Comparison of ENCODE assay signal across 1 cellular context in the genomic region with DNA sequence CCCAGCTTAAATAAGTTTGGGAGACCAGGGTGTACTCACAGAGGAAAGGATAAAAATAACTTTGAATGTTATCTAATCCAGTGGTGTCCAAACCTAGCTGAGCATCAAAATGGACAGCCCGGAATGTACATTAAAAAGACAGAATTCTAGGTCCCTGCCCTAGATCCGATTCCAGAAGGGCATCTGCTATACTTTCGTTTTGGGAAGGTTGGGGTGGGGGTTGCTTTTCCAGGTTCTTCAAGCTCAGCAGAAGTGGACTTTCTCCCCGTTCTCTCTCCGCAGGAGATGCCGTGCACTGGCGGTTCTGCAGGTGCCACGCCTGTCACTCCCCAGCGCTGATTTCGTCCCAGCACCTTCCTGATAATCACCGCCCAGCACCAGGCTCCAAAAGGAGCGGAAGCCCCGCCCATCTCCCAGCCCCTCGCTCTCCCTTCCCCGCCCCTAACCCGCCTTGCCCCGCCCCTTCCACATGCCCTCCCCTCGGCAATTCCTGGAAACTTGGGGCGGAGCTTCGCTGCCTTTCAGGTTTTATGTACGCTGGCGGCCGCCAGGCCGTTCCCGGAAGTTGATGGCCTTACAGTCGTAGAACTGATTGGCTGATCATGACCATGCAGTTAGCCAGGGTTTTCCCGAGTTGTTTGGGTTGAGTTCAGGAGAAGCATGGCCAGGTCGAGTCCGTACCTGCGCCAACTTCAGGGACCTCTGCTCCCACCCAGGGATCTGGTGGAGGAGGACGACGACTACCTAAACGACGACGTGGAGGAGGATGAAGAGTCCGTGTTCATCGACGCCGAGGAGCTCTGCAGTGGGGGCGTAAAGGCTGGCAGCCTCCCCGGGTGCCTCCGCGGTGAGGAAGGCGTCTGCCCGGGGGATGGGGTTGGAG.
A peak's percentile ranks its signal among the peaks of the same experiment; 100 is the strongest.
TF ChIP-seq lines count a peak whose summit lies in the region.

A gene (plus strand): TSS at position 550 of the 883 bp plus-strand sequence. CDS start 111 bp downstream, at position 661.

TF ChIP-seq in HepG2, 621 proteins besides CTCF, POLR2A, EP300 and RAD21 (continued from another document and continues in another):
- TF ChIP-seq, protein P1, sequence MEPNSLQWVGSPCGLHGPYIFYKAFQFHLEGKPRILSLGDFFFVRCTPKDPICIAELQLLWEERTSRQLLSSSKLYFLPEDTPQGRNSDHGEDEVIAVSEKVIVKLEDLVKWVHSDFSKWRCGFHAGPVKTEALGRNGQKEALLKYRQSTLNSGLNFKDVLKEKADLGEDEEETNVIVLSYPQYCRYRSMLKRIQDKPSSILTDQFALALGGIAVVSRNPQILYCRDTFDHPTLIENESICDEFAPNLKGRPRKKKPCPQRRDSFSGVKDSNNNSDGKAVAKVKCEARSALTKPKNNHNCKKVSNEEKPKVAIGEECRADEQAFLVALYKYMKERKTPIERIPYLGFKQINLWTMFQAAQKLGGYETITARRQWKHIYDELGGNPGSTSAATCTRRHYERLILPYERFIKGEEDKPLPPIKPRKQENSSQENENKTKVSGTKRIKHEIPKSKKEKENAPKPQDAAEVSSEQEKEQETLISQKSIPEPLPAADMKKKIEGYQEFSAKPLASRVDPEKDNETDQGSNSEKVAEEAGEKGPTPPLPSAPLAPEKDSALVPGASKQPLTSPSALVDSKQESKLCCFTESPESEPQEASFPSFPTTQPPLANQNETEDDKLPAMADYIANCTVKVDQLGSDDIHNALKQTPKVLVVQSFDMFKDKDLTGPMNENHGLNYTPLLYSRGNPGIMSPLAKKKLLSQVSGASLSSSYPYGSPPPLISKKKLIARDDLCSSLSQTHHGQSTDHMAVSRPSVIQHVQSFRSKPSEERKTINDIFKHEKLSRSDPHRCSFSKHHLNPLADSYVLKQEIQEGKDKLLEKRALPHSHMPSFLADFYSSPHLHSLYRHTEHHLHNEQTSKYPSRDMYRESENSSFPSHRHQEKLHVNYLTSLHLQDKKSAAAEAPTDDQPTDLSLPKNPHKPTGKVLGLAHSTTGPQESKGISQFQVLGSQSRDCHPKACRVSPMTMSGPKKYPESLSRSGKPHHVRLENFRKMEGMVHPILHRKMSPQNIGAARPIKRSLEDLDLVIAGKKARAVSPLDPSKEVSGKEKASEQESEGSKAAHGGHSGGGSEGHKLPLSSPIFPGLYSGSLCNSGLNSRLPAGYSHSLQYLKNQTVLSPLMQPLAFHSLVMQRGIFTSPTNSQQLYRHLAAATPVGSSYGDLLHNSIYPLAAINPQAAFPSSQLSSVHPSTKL (CRISPR knock-in tag; IDR thresholded peaks at IDR 0.05), result peak; percentile 51
- TF ChIP-seq SAFB2 (CRISPR knock-in tag; IDR thresholded peaks at IDR 0.05; ENCODE audit: borderline replicate concordance, low read depth) (no peak), RFX3 (CRISPR knock-in tag; IDR thresholded peaks at IDR 0.05) (no peak), NCOA1 (CRISPR knock-in tag; IDR thresholded peaks at IDR 0.05) (peak; percentile 51; the same call in 1 of the 2 replicates), STAT5B (CRISPR knock-in tag; IDR thresholded peaks at IDR 0.05) (no peak), ZNF256 (CRISPR knock-in tag; conservative IDR thresholded peaks at IDR 0.05) (0 out of 2 replicates have a peak, but pooled peaks have one; percentile 38), ZBTB20 (CRISPR knock-in tag; IDR thresholded peaks at IDR 0.05; ENCODE audit: borderline replicate concordance, low read depth) (no peak), EZH2 (conservative IDR thresholded peaks at IDR 0.05; ENCODE audit: low read depth, low read length) (no peak), JDP2 (CRISPR knock-in tag; IDR thresholded peaks at IDR 0.05; ENCODE audit: borderline replicate concordance) (no peak), ZSCAN31 (CRISPR knock-in tag; IDR thresholded peaks at IDR 0.05; ENCODE audit: low read depth) (no peak), KLF6 (CRISPR knock-in tag; IDR thresholded peaks at IDR 0.05) (peak; percentile 65; the same call in 1 of the 2 replicates), ZNF788 (CRISPR knock-in tag; IDR thresholded peaks at IDR 0.05; ENCODE audit: borderline replicate concordance) (peak; percentile 74; the same call in 1 of the 2 replicates), ZNF773 (CRISPR knock-in tag; IDR thresholded peaks at IDR 0.05; ENCODE audit: borderline replicate concordance) (no peak), ZNF337 (CRISPR knock-in tag; IDR thresholded peaks at IDR 0.05; ENCODE audit: borderline replicate concordance, low read depth) (no peak), FOXJ3 (CRISPR knock-in tag; IDR thresholded peaks at IDR 0.05; ENCODE audit: borderline replicate concordance) (no peak), MATR3 (CRISPR knock-in tag; IDR thresholded peaks at IDR 0.05) (no peak), ZNF652 (CRISPR knock-in tag; IDR thresholded peaks at IDR 0.05; ENCODE audit: borderline replicate concordance, low read depth) (no peak), ZNF598 (CRISPR knock-in tag; IDR thresholded peaks at IDR 0.05; ENCODE audit: borderline replicate concordance) (peak; percentile 69; the same call in 1 of the 2 replicates), ZSCAN9 (CRISPR knock-in tag; IDR thresholded peaks at IDR 0.05; ENCODE audit: borderline replicate concordance) (0 out of 2 replicates have a peak, but pooled peaks have one; percentile 61), TCF12 (IDR thresholded peaks at IDR 0.05) (no peak), TCF12 (CRISPR knock-in tag; IDR thresholded peaks at IDR 0.05) (no peak), SSRP1 (CRISPR knock-in tag; IDR thresholded peaks at IDR 0.05) (no peak), ZNF607 (CRISPR knock-in tag; IDR thresholded peaks at IDR 0.05; ENCODE audit: borderline replicate concordance) (no peak), ZNF605 (CRISPR knock-in tag; IDR thresholded peaks at IDR 0.05) (peak; percentile 77), SETDB1 (CRISPR knock-in tag; IDR thresholded peaks at IDR 0.05; ENCODE audit: borderline replicate concordance) (no peak), ZBTB7A (CRISPR knock-in tag; IDR thresholded peaks at IDR 0.05) (peak; percentile 26; the same call in 1 of the 2 replicates), NFIC (IDR thresholded peaks at IDR 0.05; ENCODE audit: low read length) (no peak), ZFP36L2 (CRISPR knock-in tag; IDR thresholded peaks at IDR 0.05) (no peak), TBP (CRISPR knock-in tag; IDR thresholded peaks at IDR 0.05) (no peak), ZBTB8A (CRISPR knock-in tag; IDR thresholded peaks at IDR 0.05; ENCODE audit: borderline replicate concordance, low read depth) (no peak), THYN1 (CRISPR knock-in tag; IDR thresholded peaks at IDR 0.05; ENCODE audit: borderline replicate concordance, low read depth) (no peak), AGO1 (IDR thresholded peaks at IDR 0.05; ENCODE audit: low read depth, low read length, poor library complexity, severe bottlenecking) (no peak)
- TF ChIP-seq, protein P2, sequence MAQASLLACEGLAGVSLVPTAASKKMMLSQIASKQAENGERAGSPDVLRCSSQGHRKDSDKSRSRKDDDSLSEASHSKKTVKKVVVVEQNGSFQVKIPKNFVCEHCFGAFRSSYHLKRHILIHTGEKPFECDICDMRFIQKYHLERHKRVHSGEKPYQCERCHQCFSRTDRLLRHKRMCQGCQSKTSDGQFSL (CRISPR knock-in tag; IDR thresholded peaks at IDR 0.05), result no peak
- TF ChIP-seq, protein P3, sequence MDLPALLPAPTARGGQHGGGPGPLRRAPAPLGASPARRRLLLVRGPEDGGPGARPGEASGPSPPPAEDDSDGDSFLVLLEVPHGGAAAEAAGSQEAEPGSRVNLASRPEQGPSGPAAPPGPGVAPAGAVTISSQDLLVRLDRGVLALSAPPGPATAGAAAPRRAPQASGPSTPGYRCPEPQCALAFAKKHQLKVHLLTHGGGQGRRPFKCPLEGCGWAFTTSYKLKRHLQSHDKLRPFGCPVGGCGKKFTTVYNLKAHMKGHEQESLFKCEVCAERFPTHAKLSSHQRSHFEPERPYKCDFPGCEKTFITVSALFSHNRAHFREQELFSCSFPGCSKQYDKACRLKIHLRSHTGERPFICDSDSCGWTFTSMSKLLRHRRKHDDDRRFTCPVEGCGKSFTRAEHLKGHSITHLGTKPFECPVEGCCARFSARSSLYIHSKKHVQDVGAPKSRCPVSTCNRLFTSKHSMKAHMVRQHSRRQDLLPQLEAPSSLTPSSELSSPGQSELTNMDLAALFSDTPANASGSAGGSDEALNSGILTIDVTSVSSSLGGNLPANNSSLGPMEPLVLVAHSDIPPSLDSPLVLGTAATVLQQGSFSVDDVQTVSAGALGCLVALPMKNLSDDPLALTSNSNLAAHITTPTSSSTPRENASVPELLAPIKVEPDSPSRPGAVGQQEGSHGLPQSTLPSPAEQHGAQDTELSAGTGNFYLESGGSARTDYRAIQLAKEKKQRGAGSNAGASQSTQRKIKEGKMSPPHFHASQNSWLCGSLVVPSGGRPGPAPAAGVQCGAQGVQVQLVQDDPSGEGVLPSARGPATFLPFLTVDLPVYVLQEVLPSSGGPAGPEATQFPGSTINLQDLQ (CRISPR knock-in tag; IDR thresholded peaks at IDR 0.05), result no peak
- TF ChIP-seq, protein P4, sequence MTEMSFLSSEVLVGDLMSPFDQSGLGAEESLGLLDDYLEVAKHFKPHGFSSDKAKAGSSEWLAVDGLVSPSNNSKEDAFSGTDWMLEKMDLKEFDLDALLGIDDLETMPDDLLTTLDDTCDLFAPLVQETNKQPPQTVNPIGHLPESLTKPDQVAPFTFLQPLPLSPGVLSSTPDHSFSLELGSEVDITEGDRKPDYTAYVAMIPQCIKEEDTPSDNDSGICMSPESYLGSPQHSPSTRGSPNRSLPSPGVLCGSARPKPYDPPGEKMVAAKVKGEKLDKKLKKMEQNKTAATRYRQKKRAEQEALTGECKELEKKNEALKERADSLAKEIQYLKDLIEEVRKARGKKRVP (CRISPR knock-in tag; IDR thresholded peaks at IDR 0.05), result 0 out of 4 replicates have a peak, but pooled peaks of 1 of the 2 experiments have one; percentile 20
- TF ChIP-seq, protein P5, sequence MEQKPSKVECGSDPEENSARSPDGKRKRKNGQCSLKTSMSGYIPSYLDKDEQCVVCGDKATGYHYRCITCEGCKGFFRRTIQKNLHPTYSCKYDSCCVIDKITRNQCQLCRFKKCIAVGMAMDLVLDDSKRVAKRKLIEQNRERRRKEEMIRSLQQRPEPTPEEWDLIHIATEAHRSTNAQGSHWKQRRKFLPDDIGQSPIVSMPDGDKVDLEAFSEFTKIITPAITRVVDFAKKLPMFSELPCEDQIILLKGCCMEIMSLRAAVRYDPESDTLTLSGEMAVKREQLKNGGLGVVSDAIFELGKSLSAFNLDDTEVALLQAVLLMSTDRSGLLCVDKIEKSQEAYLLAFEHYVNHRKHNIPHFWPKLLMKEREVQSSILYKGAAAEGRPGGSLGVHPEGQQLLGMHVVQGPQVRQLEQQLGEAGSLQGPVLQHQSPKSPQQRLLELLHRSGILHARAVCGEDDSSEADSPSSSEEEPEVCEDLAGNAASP (CRISPR knock-in tag; IDR thresholded peaks at IDR 0.05; ENCODE audit: borderline replicate concordance), result peak; percentile 41; the same call in 1 of the 2 replicates
- TF ChIP-seq, protein P6, sequence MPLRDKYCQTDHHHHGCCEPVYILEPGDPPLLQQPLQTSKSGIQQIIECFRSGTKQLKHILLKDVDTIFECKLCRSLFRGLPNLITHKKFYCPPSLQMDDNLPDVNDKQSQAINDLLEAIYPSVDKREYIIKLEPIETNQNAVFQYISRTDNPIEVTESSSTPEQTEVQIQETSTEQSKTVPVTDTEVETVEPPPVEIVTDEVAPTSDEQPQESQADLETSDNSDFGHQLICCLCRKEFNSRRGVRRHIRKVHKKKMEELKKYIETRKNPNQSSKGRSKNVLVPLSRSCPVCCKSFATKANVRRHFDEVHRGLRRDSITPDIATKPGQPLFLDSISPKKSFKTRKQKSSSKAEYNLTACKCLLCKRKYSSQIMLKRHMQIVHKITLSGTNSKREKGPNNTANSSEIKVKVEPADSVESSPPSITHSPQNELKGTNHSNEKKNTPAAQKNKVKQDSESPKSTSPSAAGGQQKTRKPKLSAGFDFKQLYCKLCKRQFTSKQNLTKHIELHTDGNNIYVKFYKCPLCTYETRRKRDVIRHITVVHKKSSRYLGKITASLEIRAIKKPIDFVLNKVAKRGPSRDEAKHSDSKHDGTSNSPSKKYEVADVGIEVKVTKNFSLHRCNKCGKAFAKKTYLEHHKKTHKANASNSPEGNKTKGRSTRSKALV (CRISPR knock-in tag; IDR thresholded peaks at IDR 0.05), result peak; percentile 55; the same call in 1 of the 2 replicates
- TF ChIP-seq, protein P7, sequence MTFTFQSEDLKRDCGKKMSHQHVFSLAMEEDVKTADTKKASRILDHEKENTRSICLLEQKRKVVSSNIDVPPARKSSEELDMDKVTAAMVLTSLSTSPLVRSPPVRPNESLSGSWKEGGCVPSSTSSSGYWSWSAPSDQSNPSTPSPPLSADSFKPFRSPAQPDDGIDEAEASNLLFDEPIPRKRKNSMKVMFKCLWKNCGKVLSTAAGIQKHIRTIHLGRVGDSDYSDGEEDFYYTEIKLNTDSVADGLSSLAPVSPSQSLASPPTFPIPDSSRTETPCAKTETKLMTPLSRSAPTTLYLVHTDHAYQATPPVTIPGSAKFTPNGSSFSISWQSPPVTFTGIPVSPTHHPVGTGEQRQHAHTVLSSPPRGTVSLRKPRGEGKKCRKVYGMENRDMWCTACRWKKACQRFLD (CRISPR knock-in tag; IDR thresholded peaks at IDR 0.05; ENCODE audit: borderline replicate concordance), result no peak
- TF ChIP-seq, protein P8, sequence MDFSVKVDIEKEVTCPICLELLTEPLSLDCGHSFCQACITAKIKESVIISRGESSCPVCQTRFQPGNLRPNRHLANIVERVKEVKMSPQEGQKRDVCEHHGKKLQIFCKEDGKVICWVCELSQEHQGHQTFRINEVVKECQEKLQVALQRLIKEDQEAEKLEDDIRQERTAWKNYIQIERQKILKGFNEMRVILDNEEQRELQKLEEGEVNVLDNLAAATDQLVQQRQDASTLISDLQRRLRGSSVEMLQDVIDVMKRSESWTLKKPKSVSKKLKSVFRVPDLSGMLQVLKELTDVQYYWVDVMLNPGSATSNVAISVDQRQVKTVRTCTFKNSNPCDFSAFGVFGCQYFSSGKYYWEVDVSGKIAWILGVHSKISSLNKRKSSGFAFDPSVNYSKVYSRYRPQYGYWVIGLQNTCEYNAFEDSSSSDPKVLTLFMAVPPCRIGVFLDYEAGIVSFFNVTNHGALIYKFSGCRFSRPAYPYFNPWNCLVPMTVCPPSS (IDR thresholded peaks at IDR 0.05), result no peak
- TF ChIP-seq, protein P9, sequence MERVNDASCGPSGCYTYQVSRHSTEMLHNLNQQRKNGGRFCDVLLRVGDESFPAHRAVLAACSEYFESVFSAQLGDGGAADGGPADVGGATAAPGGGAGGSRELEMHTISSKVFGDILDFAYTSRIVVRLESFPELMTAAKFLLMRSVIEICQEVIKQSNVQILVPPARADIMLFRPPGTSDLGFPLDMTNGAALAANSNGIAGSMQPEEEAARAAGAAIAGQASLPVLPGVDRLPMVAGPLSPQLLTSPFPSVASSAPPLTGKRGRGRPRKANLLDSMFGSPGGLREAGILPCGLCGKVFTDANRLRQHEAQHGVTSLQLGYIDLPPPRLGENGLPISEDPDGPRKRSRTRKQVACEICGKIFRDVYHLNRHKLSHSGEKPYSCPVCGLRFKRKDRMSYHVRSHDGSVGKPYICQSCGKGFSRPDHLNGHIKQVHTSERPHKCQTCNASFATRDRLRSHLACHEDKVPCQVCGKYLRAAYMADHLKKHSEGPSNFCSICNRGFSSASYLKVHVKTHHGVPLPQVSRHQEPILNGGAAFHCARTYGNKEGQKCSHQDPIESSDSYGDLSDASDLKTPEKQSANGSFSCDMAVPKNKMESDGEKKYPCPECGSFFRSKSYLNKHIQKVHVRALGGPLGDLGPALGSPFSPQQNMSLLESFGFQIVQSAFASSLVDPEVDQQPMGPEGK (CRISPR knock-in tag; IDR thresholded peaks at IDR 0.05), result peak; percentile 58
- TF ChIP-seq, protein P10, sequence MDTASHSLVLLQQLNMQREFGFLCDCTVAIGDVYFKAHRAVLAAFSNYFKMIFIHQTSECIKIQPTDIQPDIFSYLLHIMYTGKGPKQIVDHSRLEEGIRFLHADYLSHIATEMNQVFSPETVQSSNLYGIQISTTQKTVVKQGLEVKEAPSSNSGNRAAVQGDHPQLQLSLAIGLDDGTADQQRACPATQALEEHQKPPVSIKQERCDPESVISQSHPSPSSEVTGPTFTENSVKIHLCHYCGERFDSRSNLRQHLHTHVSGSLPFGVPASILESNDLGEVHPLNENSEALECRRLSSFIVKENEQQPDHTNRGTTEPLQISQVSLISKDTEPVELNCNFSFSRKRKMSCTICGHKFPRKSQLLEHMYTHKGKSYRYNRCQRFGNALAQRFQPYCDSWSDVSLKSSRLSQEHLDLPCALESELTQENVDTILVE (CRISPR knock-in tag; IDR thresholded peaks at IDR 0.05), result no peak
